Comparison of ENCODE assay signal across 8 cellular contexts in the genomic region with DNA sequence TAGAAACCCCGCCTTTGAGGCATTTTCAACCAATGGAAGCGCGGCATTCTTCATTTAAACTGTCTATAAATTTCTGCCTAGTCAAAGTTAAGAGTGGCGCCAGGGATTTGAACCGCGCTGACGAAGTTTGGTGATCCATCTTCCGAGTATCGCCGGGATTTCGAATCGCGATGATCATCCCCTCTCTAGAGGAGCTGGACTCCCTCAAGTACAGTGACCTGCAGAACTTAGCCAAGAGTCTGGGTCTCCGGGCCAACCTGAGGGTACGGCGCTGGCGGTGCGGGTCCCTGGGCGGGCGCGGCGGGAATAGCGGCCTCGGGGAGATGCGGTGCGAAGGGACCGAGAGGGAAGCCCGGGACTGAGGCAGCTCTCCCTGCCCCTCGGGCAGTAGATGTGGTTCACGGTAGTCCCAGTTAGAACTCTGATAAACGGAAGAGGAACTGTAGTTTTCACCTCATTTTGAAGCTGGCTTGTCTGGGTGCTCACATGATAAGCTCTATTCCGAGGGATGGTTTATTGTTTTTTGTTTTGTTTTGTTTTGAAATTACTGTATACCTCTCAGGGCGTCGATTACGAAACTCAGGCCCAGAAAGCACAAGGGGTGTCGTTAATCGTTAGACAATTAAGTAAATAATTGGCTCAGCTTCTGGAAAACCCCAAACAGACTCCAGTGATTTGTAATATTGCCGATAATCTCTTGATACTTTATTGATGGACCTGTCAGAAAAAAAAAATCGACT. TPM values are rescaled to one million over a fixed set of nuclear protein-coding genes. Genes with fewer than 3 reads are reported as not detected.
DNase-seq lines count a peak whose midpoint lies in the region; ATAC-seq and TF ChIP-seq lines count a peak whose summit lies in the region.

A gene with protein sequence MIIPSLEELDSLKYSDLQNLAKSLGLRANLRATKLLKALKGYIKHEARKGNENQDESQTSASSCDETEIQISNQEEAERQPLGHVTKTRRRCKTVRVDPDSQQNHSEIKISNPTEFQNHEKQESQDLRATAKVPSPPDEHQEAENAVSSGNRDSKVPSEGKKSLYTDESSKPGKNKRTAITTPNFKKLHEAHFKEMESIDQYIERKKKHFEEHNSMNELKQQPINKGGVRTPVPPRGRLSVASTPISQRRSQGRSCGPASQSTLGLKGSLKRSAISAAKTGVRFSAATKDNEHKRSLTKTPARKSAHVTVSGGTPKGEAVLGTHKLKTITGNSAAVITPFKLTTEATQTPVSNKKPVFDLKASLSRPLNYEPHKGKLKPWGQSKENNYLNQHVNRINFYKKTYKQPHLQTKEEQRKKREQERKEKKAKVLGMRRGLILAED (plus strand): TSS at position 94 of the 740 bp plus-strand sequence. CDS start 77 bp downstream, at position 171.

- H3K4me2 ChIP-seq in OCI-LY1 (ENCODE audit: low read length): peak within 1 kb of the TSS; percentile 84
- peak within 1 kb of the TSS; percentile 91 for H3K4me2 ChIP-seq in mesenchymal stem cell (ENCODE audit: low read length, poor library complexity, severe bottlenecking)

- peaks cover 63% of the 10 kb centered on the region for H3K79me2 ChIP-seq in OCI-LY1 (ENCODE audit: insufficient read depth, low read length)

- H3K9ac ChIP-seq in OCI-LY1 (ENCODE audit: low read length) (peak within 1 kb of the TSS; percentile 94), mesenchymal stem cell (ENCODE audit: low read length) (peak within 1 kb of the TSS; percentile 86)

- no peak within 1 kb of the TSS for H2BK120ac ChIP-seq in mesenchymal stem cell (ENCODE audit: low read depth, low read length)

- no peaks in the 10 kb centered on the region for H4K20me1 ChIP-seq in OCI-LY1 (ENCODE audit: insufficient read depth, low read length)

- DNase-seq in AG10803 (ENCODE audit: low read depth) (no peak), dermis blood vessel endothelial cell (no peak), mesenchymal stem cell (no peak), mucosa of gallbladder (ENCODE audit: low spot score) (no peak)

- no peak within 1 kb of the TSS for H2AK5ac ChIP-seq in mesenchymal stem cell (ENCODE audit: low read length, severe bottlenecking)

- peak within 1 kb of the TSS; percentile 98 for H3K4me3 ChIP-seq in AG10803 (ENCODE audit: low read length)
- H3K4me3 ChIP-seq in OCI-LY1 (ENCODE audit: low read depth, low read length, poor library complexity, severe bottlenecking): peak within 1 kb of the TSS; percentile 85
- H3K4me3 ChIP-seq in mesenchymal stem cell (ENCODE audit: insufficient read depth in 1 of 2, low read depth in 1 of 2, low read length in 2 of 2): peak within 1 kb of the TSS; percentile 98 to 99
- H3K4me3 ChIP-seq in urinary bladder (ENCODE audit: low read depth, low read length): peak within 1 kb of the TSS; percentile 63

- H3K27ac ChIP-seq in OCI-LY1 (ENCODE audit: low read depth, low read length, poor library complexity, severe bottlenecking) (peak within 1 kb of the TSS; percentile 91), mesenchymal stem cell (ENCODE audit: low read length, poor library complexity, severe bottlenecking) (peak within 1 kb of the TSS; percentile 49), urinary bladder (ENCODE audit: low read depth) (no peak within 1 kb of the TSS)

- H3K27me3 ChIP-seq in OCI-LY1 (ENCODE audit: insufficient read depth, low read length) (no peaks in the 10 kb centered on the region), mesenchymal stem cell (ENCODE audit: control insufficient read depth in 1 of 2, insufficient read depth in 1 of 2, low read length in 2 of 2) (no peaks in the 10 kb centered on the region)

- no peak within 1 kb of the TSS for H2BK5ac ChIP-seq in mesenchymal stem cell (ENCODE audit: low read depth, low read length, poor library complexity, severe bottlenecking)

- H4K91ac ChIP-seq in mesenchymal stem cell (ENCODE audit: low read length): peak within 1 kb of the TSS; percentile 71

- peak within 1 kb of the TSS; percentile 36 for H4K8ac ChIP-seq in mesenchymal stem cell (ENCODE audit: low read length)

- H3K36me3 ChIP-seq in OCI-LY1 (ENCODE audit: insufficient read depth, low read length): peaks cover 48% of the 10 kb centered on the region
- H3K36me3 ChIP-seq in mesenchymal stem cell (ENCODE audit: control insufficient read depth in 1 of 2, insufficient read depth in 2 of 2, low read depth in 1 of 2, low read length in 2 of 2): no peaks in the 10 kb centered on the region
- H3K36me3 ChIP-seq in urinary bladder (ENCODE audit: insufficient read depth): no peaks in the 10 kb centered on the region

- H3F3A ChIP-seq in OCI-LY1 (ENCODE audit: insufficient read depth, low read length): no peaks in the 10 kb centered on the region

- ATAC-seq in GM18508 (IDR thresholded peaks at IDR 0.05; ENCODE audit: insufficient read depth, unreplicated experiment) (peak; percentile 23), HG02981 (IDR thresholded peaks at IDR 0.05; ENCODE audit: unreplicated experiment) (peak; percentile 20)

- H3K4me1 ChIP-seq in OCI-LY1 (ENCODE audit: insufficient read depth, low read length, severe bottlenecking) (peaks cover 40% of the 10 kb centered on the region), mesenchymal stem cell (ENCODE audit: control insufficient read depth, insufficient read depth, low read depth, low read length) (peaks cover 5% of the 10 kb centered on the region), urinary bladder (ENCODE audit: insufficient read depth) (no peaks in the 10 kb centered on the region)

- TF ChIP-seq CTCF in AG10803 (conservative IDR thresholded peaks at IDR 0.05; ENCODE audit: low read length) (no peak), OCI-LY1 (IDR thresholded peaks at IDR 0.05; ENCODE audit: low read length) (no peak)

- H2AFZ ChIP-seq in OCI-LY1 (ENCODE audit: low read length) (no peak within 1 kb of the TSS), mesenchymal stem cell (ENCODE audit: low read depth, low read length) (peak within 1 kb of the TSS; percentile 100)

- H3K9me3 ChIP-seq in OCI-LY1 (ENCODE audit: low read length) (no peaks in the 10 kb centered on the region), mesenchymal stem cell (ENCODE audit: control insufficient read depth, low read length) (no peaks in the 10 kb centered on the region)

- H2BK12ac ChIP-seq in mesenchymal stem cell (ENCODE audit: low read length in 2 of 2): no peak within 1 kb of the TSS

- peak within 1 kb of the TSS; percentile 49 to 61 for H3K18ac ChIP-seq in mesenchymal stem cell (ENCODE audit: low read depth in 1 of 2, low read length in 2 of 2)

- H3K9me2 ChIP-seq in OCI-LY1 (ENCODE audit: low read depth, low read length): no peaks in the 10 kb centered on the region

- no peak within 1 kb of the TSS for H2BK15ac ChIP-seq in mesenchymal stem cell (ENCODE audit: low read depth, poor library complexity, severe bottlenecking)

- WGBS in mesenchymal stem cell: under 1% methylated on average over 37 of the region's 39 CpGs
- WGBS in urinary bladder: under 1% methylated on average over 39 of the region's 39 CpGs

- H3K79me1 ChIP-seq in mesenchymal stem cell (replicated peaks; ENCODE audit: low read length, poor library complexity, severe bottlenecking): peaks cover 9% of the 10 kb centered on the region

- peak within 1 kb of the TSS in 1 of 2 experiments; percentile 44 for H3K14ac ChIP-seq in mesenchymal stem cell (ENCODE audit: low read length in 2 of 2)

- no peak within 1 kb of the TSS for H3K23ac ChIP-seq in mesenchymal stem cell (ENCODE audit: low read length in 2 of 2)

- H3K4ac ChIP-seq in mesenchymal stem cell (ENCODE audit: low read depth in 1 of 2, low read length in 2 of 2): no peak within 1 kb of the TSS

RNA-seq across cellular contexts. Expression of the gene that starts here (rescaled TPM):
- 39.0 and 113 TPM in 2 replicates for total RNA-seq in dermis blood vessel endothelial cell
- polyA plus RNA-seq in mesenchymal stem cell (2013, experiment 1 of 2): 11.7 TPM
- 11.4 TPM for polyA plus RNA-seq in mesenchymal stem cell (2013, experiment 2 of 2)
- total RNA-seq in urinary bladder: 72.6 TPM
- 3.0 TPM for polyA plus RNA-seq in urinary bladder
- 9.1 TPM for total RNA-seq in mucosa of gallbladder
